ENCODE assay signal across 8 cellular contexts in the genomic region with DNA sequence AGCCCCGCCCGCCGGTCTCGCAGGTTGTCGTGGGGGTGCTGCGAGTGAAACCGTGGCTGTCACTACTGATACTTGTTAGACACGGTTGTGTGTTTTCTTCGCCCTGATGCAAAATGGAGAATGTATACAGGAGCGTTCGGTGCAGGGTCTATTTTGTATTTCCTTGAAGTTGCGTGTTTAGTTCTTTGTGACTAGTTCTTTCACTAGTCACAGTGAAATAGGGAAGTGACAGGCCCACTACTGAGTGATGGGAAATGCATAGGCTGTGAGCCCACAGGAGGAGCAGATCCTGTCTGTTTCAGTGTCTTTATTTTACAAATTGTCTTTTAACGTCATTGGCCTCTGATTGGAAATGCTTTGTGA. TPM values are rescaled to one million over a fixed set of nuclear protein-coding genes. Genes with fewer than 3 reads are reported as not detected.
DNase-seq lines count a peak whose midpoint lies in the region; ATAC-seq, FAIRE-seq and TF ChIP-seq lines count a peak whose summit lies in the region.

No MANE protein-coding gene starts in this region.

- 3% methylated on average over 13 of the region's 13 CpGs for WGBS in esophagus muscularis mucosa
- 1% methylated on average over 13 of the region's 13 CpGs for WGBS in ovary, 3 donors

- H3K27me3 ChIP-seq in AG04450 (ENCODE audit: control insufficient read depth, insufficient read depth, low read length) (peaks cover 4% of the 10 kb centered on the region), esophagus muscularis mucosa (no peaks in the 10 kb centered on the region), ovary (no peaks in the 10 kb centered on the region)

- peaks cover under 1 to 8% (median 3%) of the 10 kb centered on the region in 4 donors for H3K36me3 ChIP-seq in esophagus muscularis mucosa
- no peaks in the 10 kb centered on the region for H3K36me3 ChIP-seq in ovary

- POLR2A ChIA-PET in AG04450 (lab: Yijun Ruan, JAX), result interaction anchor here (1.2 kb wide), 1 partner anchor 10 kb away, joined by 7 read pairs; the partner anchor contains the start of gene EEF1AKMT2

- CTCF ChIA-PET in AG04450 (lab: Charles Lee), result no interaction called here

- TF ChIP-seq EP300 in esophagus muscularis mucosa (IDR thresholded peaks at IDR 0.05) (no peak), ovary (IDR thresholded peaks at IDR 0.05) (no peak)

- TF ChIP-seq CTCF in AG04450 (IDR thresholded peaks at IDR 0.05; ENCODE audit: low read depth, low read length) (no peak), esophagus muscularis mucosa (IDR thresholded peaks at IDR 0.05) (no peak), ovary (IDR thresholded peaks at IDR 0.05) (no peak)

- FAIRE-seq in HTR-8/SVneo (lab: Jason Lieb, UNC), result no peak

- ATAC-seq in GM18909 (IDR thresholded peaks at IDR 0.05; ENCODE audit: poor library complexity, unreplicated experiment), result peak; percentile 30
- ATAC-seq in HG03103 (IDR thresholded peaks at IDR 0.05; ENCODE audit: low read depth, unreplicated experiment), result peak; percentile 43
- peak; percentile 33; the same call in 2 of the 3 replicates for ATAC-seq in SK-N-SH treated with all-trans-retinoic acid at 6 μM for 48 hours

- no peak for TF ChIP-seq POLR2A in esophagus muscularis mucosa (IDR thresholded peaks at IDR 0.05; ENCODE audit: low read depth)
- TF ChIP-seq POLR2A in ovary (IDR thresholded peaks at IDR 0.05), result no peak

- H3K9me3 ChIP-seq in AG04450 (ENCODE audit: control insufficient read depth, insufficient read depth, low read length) (no peaks in the 10 kb centered on the region), esophagus muscularis mucosa (no peaks in the 10 kb centered on the region), ovary (no peaks in the 10 kb centered on the region)

- DNase-seq in AG04450 (ENCODE audit: low read depth, low spot score) (no peak), esophagus muscularis mucosa (ENCODE audit: extremely low spot score) (no peak), ovary (no peak), HTR-8/SVneo (ENCODE audit: insufficient read length, low spot score) (no peak)
- DNase-seq in activated CD4-positive, CD25-positive, alpha-beta regulatory T cell (lab: John Stamatoyannopoulos, UW), result no peak

- intact Hi-C loops in esophagus muscularis mucosa (cut with DNase I), result loop anchor here (5.0 kb wide), 1 partner anchor 115 kb away; no protein-coding TSS in a partner anchor
- intact Hi-C loops in ovary (cut with DNase I), result no loop called here

- peak overlapping the region; percentile 39 for H3K27ac ChIP-seq in AG04450 (ENCODE audit: low read depth, low read length)
- peak overlapping the region in 3 of 4 donors; percentile 75 to 85 (median 84) for H3K27ac ChIP-seq in esophagus muscularis mucosa (replicated peaks in 1 of 4)
- H3K27ac ChIP-seq in ovary, result peak overlapping the region in 1 of 2 donors; percentile 65

- H3K4me1 ChIP-seq in esophagus muscularis mucosa (peaks cover 8 to 21% (median 17%) of the 10 kb centered on the region in 4 donors), ovary (ENCODE audit: insufficient read depth) (peaks cover 4% of the 10 kb centered on the region)

- H3K4me3 ChIP-seq in AG04450 (ENCODE audit: low read depth, low read length) (peak overlapping the region; percentile 81), esophagus muscularis mucosa (peak overlapping the region; percentile 80 to 98 (median 88)), ovary (peak overlapping the region; percentile 79)

TF ChIP-seq in SK-N-SH treated with all-trans-retinoic acid at 6 μM for 48 hours, 23 proteins besides CTCF, POLR2A, EP300 and RAD21:
- TF ChIP-seq GLIS3 (CRISPR knock-in tag; IDR thresholded peaks at IDR 0.05), result no peak
- TF ChIP-seq, protein P1, sequence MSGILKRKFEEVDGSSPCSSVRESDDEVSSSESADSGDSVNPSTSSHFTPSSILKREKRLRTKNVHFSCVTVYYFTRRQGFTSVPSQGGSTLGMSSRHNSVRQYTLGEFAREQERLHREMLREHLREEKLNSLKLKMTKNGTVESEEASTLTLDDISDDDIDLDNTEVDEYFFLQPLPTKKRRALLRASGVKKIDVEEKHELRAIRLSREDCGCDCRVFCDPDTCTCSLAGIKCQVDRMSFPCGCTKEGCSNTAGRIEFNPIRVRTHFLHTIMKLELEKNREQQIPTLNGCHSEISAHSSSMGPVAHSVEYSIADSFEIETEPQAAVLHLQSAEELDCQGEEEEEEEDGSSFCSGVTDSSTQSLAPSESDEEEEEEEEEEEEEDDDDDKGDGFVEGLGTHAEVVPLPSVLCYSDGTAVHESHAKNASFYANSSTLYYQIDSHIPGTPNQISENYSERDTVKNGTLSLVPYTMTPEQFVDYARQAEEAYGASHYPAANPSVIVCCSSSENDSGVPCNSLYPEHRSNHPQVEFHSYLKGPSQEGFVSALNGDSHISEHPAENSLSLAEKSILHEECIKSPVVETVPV (CRISPR knock-in tag; IDR thresholded peaks at IDR 0.05), result no peak
- TF ChIP-seq, protein P2, sequence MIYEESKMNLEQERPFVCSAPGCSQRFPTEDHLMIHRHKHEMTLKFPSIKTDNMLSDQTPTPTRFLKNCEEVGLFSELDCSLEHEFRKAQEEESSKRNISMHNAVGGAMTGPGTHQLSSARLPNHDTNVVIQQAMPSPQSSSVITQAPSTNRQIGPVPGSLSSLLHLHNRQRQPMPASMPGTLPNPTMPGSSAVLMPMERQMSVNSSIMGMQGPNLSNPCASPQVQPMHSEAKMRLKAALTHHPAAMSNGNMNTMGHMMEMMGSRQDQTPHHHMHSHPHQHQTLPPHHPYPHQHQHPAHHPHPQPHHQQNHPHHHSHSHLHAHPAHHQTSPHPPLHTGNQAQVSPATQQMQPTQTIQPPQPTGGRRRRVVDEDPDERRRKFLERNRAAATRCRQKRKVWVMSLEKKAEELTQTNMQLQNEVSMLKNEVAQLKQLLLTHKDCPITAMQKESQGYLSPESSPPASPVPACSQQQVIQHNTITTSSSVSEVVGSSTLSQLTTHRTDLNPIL (CRISPR knock-in tag; IDR thresholded peaks at IDR 0.05; ENCODE audit: low read depth), result no peak
- no peak for TF ChIP-seq ZNF8 (CRISPR knock-in tag; IDR thresholded peaks at IDR 0.05)
- no peak for TF ChIP-seq ZC3H10 (CRISPR knock-in tag; IDR thresholded peaks at IDR 0.05)
- TF ChIP-seq ZNF565 (CRISPR knock-in tag; conservative IDR thresholded peaks at IDR 0.05; ENCODE audit: low read depth), result no peak

RNA-seq across cellular contexts. Expression of gene ABRAXAS2, which starts 0.7 kb away (rescaled TPM):
- polyA plus RNA-seq in AG04450 (2011; rRNA removed) (14.9 and 19.1 TPM in 2 replicates), ovary (10 to 100 TPM in 1 of 2 donors, 1 to 10 TPM in 1; 7.1 to 18.6 TPM)
- polyA minus RNA-seq in AG04450 (2011; rRNA and poly(A)+ RNA removed), result 11.4 and 14.7 TPM in 2 replicates
- total RNA-seq in esophagus muscularis mucosa (10 to 100 TPM; 11.4 to 13.6 (median 12.0) TPM), ovary (10 to 100 TPM in 5 of 7 donors, 1 to 10 TPM in 2; 7.2 to 15.0 (median 12.4) TPM)

RNA-seq across cellular contexts. Expression of gene EEF1AKMT2, which starts 10.6 kb away (rescaled TPM):
- 16.3 and 24.0 TPM in 2 replicates for polyA plus RNA-seq in AG04450 (2011; rRNA removed)
- polyA minus RNA-seq in AG04450 (2011; rRNA and poly(A)+ RNA removed), result 8.6 and 10.5 TPM in 2 replicates
- 10 to 100 TPM in 2 of 4 donors, 1 to 10 TPM in 2; 9.0 to 11.9 (median 10.0) TPM for total RNA-seq in esophagus muscularis mucosa
- 10 to 100 TPM; 11.9 to 25.8 (median 20.7) TPM for total RNA-seq in ovary
- polyA plus RNA-seq in ovary, result 10 to 100 TPM; 15.2 to 15.3 TPM

RNA-seq across cellular contexts. Expression of gene FAM53B, which starts 58.1 kb away (rescaled TPM):
- polyA plus RNA-seq in AG04450 (2011; rRNA removed) (4.1 and 5.4 TPM in 2 replicates), ovary (10 to 100 TPM in 1 of 2 donors, 1 to 10 TPM in 1; 9.7 to 21.3 TPM)
- 12.4 and 18.3 TPM in 2 replicates for polyA minus RNA-seq in AG04450 (2011; rRNA and poly(A)+ RNA removed)
- total RNA-seq in esophagus muscularis mucosa (10 to 100 TPM; 25.2 to 43.3 (median 34.7) TPM), ovary (10 to 100 TPM; 29.8 to 77.6 (median 47.8) TPM)
